In genomic region chr17:19648475-19649406, GRCh38 we compare ENCODE assay signal across 1 cellular context.
TF ChIP-seq lines count a peak whose summit lies in the region.

Gene ALDH3A2 (plus strand): TSS chr17:19648751. CDS start chr17:19648972, 221 bp downstream.

TF ChIP-seq in HepG2, 621 proteins besides CTCF, POLR2A, EP300 and RAD21 (continued from another document and continues in another):
- peak; percentile 95 for TF ChIP-seq SNAPC4 (CRISPR knock-in tag; IDR thresholded peaks at IDR 0.05)
- peak; percentile 91 for TF ChIP-seq ZNF772 (CRISPR knock-in tag; IDR thresholded peaks at IDR 0.05)
- TF ChIP-seq ZBTB34 (CRISPR knock-in tag; IDR thresholded peaks at IDR 0.05), result peak; percentile 89
- no peak; the same call in none of the 2 replicates for TF ChIP-seq MYNN (CRISPR knock-in tag; IDR thresholded peaks at IDR 0.05; ENCODE audit: low read depth)
- peak; percentile 93; the same call in 1 of the 2 replicates for TF ChIP-seq ZNF672 (CRISPR knock-in tag; IDR thresholded peaks at IDR 0.05)
- TF ChIP-seq ZBTB40 (IDR thresholded peaks at IDR 0.05), result no peak
- TF ChIP-seq ZBTB40 (CRISPR knock-in tag; IDR thresholded peaks at IDR 0.05), result peak; percentile 84; the same call in 1 of the 2 replicates
- peak; percentile 98 for TF ChIP-seq PHF21A (CRISPR knock-in tag; IDR thresholded peaks at IDR 0.05)
- no peak; the same call in 1 of the 2 replicates for TF ChIP-seq POLR2AphosphoS2 (IDR thresholded peaks at IDR 0.05; ENCODE audit: low read depth, low read length)
- TF ChIP-seq ZNF7 (CRISPR knock-in tag; IDR thresholded peaks at IDR 0.05), result 0 out of 2 replicates have a peak, but pooled peaks have one; percentile 44
- no peak for TF ChIP-seq MTA3 (CRISPR knock-in tag; IDR thresholded peaks at IDR 0.05)
- TF ChIP-seq EHMT2 (IDR thresholded peaks at IDR 0.05; ENCODE audit: borderline replicate concordance, low read depth, low read length), result no peak
- peak; percentile 30; the same call in 1 of the 2 replicates for TF ChIP-seq ZNF562 (CRISPR knock-in tag; IDR thresholded peaks at IDR 0.05; ENCODE audit: borderline replicate concordance)
- TF ChIP-seq KDM1A (CRISPR knock-in tag; IDR thresholded peaks at IDR 0.05), result no peak; the same call in 1 of the 2 replicates
- peak; percentile 98; the same call in 1 of the 2 replicates for TF ChIP-seq MTA1 (CRISPR knock-in tag; IDR thresholded peaks at IDR 0.05; ENCODE audit: borderline replicate concordance)
- 0 out of 2 replicates have a peak, but pooled peaks have one; percentile 48 for TF ChIP-seq GLI4 (CRISPR knock-in tag; IDR thresholded peaks at IDR 0.05; ENCODE audit: borderline replicate concordance)
- peak; percentile 73 for TF ChIP-seq ZEB1 (IDR thresholded peaks at IDR 0.05; ENCODE audit: insufficient replicate concordance, low read depth)
- TF ChIP-seq MED13 (CRISPR knock-in tag; IDR thresholded peaks at IDR 0.05), result peak; percentile 96
- TF ChIP-seq SIN3A (IDR thresholded peaks at IDR 0.05; ENCODE audit: borderline replicate concordance, low read depth, low read length), result peak; percentile 61; the same call in 1 of the 2 replicates
- TF ChIP-seq ZNF761 (CRISPR knock-in tag; conservative IDR thresholded peaks at IDR 0.05), result no peak
- TF ChIP-seq ZHX1 (CRISPR knock-in tag; IDR thresholded peaks at IDR 0.05; ENCODE audit: low read depth), result peak; percentile 86
- no peak for TF ChIP-seq ZNF720 (CRISPR knock-in tag; IDR thresholded peaks at IDR 0.05)
- no peak for TF ChIP-seq NCOA5 (CRISPR knock-in tag; IDR thresholded peaks at IDR 0.05)
- TF ChIP-seq ARID3A (IDR thresholded peaks at IDR 0.05; ENCODE audit: low read depth, low read length), result peak; percentile 24; the same call in 1 of the 2 replicates
- no peak; the same call in 1 of the 2 replicates for TF ChIP-seq HBP1 (CRISPR knock-in tag; IDR thresholded peaks at IDR 0.05; ENCODE audit: low read depth)
- TF ChIP-seq RBAK (CRISPR knock-in tag; IDR thresholded peaks at IDR 0.05), result no peak
- 0 out of 2 replicates have a peak, but pooled peaks have one; percentile 4 for TF ChIP-seq ZFP41 (CRISPR knock-in tag; IDR thresholded peaks at IDR 0.05; ENCODE audit: borderline replicate concordance)
- no peak for TF ChIP-seq ZNF44 (CRISPR knock-in tag; IDR thresholded peaks at IDR 0.05)
- TF ChIP-seq FOXA3 (CRISPR knock-in tag; IDR thresholded peaks at IDR 0.05), result peak; percentile 77
- no peak for TF ChIP-seq ATRX (CRISPR knock-in tag; IDR thresholded peaks at IDR 0.05; ENCODE audit: borderline replicate concordance)
- peak; percentile 96 for TF ChIP-seq ZNF264 (CRISPR knock-in tag; IDR thresholded peaks at IDR 0.05)
- TF ChIP-seq SP5 (CRISPR knock-in tag; IDR thresholded peaks at IDR 0.05; ENCODE audit: borderline replicate concordance, low read depth), result peak; percentile 80
- TF ChIP-seq ZNF766 (CRISPR knock-in tag; IDR thresholded peaks at IDR 0.05; ENCODE audit: borderline replicate concordance), result peak; percentile 95
- peak; percentile 95 for TF ChIP-seq ZNF580 (CRISPR knock-in tag; IDR thresholded peaks at IDR 0.05; ENCODE audit: borderline replicate concordance, low read depth)
- TF ChIP-seq ZNF17 (CRISPR knock-in tag; IDR thresholded peaks at IDR 0.05), result no peak
- peak; percentile 94 for TF ChIP-seq ZSCAN21 (CRISPR knock-in tag; IDR thresholded peaks at IDR 0.05; ENCODE audit: borderline replicate concordance)
- TF ChIP-seq ZNF225 (CRISPR knock-in tag; IDR thresholded peaks at IDR 0.05), result peak; percentile 97; the same call in 1 of the 2 replicates
- peak; percentile 94 for TF ChIP-seq SP4 (CRISPR knock-in tag; IDR thresholded peaks at IDR 0.05)
